ENCODE assay signal across 14 cellular contexts in the genomic region with DNA sequence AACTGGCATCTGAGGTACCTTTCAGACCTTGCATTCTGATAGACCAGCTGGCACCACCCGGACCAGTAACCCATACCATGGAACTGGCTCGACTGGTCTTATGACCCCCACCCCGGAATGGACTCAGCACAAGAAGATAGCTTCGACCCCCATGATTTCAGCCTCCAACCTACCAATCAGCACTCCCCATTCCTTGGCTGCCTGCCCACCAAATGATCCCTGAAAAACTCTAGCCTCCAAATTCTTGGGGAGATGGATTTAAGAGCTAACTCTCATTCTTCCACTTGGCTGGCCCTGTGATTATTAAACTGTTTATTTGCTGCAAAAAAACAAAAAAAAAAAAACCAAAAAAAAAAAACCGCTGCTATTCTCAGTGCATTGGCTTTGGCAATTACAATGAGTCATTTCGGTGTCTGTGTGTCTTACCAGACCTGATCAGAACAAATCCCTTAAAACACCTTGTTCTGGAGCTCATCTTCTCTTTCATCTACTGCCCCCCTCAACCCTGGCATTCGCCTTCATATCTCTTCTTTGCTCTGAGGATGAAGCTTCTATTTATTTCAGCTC.
DNase-seq lines count a peak whose midpoint lies in the region; TF ChIP-seq lines count a peak whose summit lies in the region.
"Had no signal": no experiment of that assay in that cellular context is flagged by ENCODE, and none has a peak within 500 bp of the region (broad histone marks: within the 10 kb centered on the region; RNA-seq: fewer than 3 reads in every experiment).

No MANE protein-coding gene starts in this region.

- POLR2A ChIA-PET in CD4-positive, alpha-beta memory T cell (lab: Charles Lee; ENCODE audit: partially characterized antibody) = no interaction called here

- DNase-seq in CD4-positive, alpha-beta memory T cell = no peak
- DNase-seq in M059J (ENCODE audit: low read depth) (peak; percentile 67), cardiac fibroblast (ENCODE audit: low read depth in 2 of 2) (peak; percentile 22 to 62), mucosa of gallbladder (ENCODE audit: low spot score) (no peak), NCI-H1436 treated with DMSO at 0.1 percent for 48 hours (lab: John Stamatoyannopoulos, UW) (no peak), NCI-H2107 (lab: John Stamatoyannopoulos, UW) (no peak), WERI-Rb-1 (no peak)
- DNase-seq: activated CD4-positive, alpha-beta T cell treated with anti-CD3 and anti-CD28 coated beads for 4 hours; activated naive CD4-positive, alpha-beta T cell treated with anti-CD3 and anti-CD28 coated beads, Interleukin-2, amount 50 U/mL, for 16 hours; NCI-H1930; RPMI8226; upper lobe of right lung had no signal

- no peak overlapping the region for H3K4me3 ChIP-seq in CD4-positive, alpha-beta memory T cell (ENCODE audit: low read length in 2 of 2)
- H3K4me3 ChIP-seq in cardiac fibroblast (replicated peaks in 1 of 2; ENCODE audit: low read depth in 2 of 2, low read length in 2 of 2) = peak overlapping the region in 1 of 2 donors; percentile 26
- no peak overlapping the region for H3K4me3 ChIP-seq in WERI-Rb-1 (ENCODE audit: low read depth, low read length)
- H3K4me3 ChIP-seq: BLaER1 treated with 17β-estradiol and CSF1 and Interleukin-3, amounts not matched to agents 10 nM and 100 nM; upper lobe of right lung had no signal

- H3K4me1 ChIP-seq in CD4-positive, alpha-beta memory T cell (ENCODE audit: insufficient read depth, low read length) = peaks cover 15% of the 10 kb centered on the region
- H3K4me1 ChIP-seq: upper lobe of right lung had no signal

- H3K4me1 Mint-ChIP-seq in CD4-positive, alpha-beta memory T cell = peaks cover 14 to 25% (median 19%) of the 10 kb centered on the region in 4 donors
- H3K4me1 Mint-ChIP-seq in nephron = peaks cover 41% of the 10 kb centered on the region

- H3K36me3 Mint-ChIP-seq in CD4-positive, alpha-beta memory T cell = no peaks in the 10 kb centered on the region
- no peaks in the 10 kb centered on the region for H3K36me3 Mint-ChIP-seq in nephron (ENCODE audit: low read depth)

- intact Hi-C loops in CD4-positive, alpha-beta memory T cell (cut with micrococcal nuclease) = loop anchor here (10.0 kb wide), 1 partner anchor 60 kb away; a partner anchor contains a TSS

- TF ChIP-seq CTCF in cardiac fibroblast (IDR thresholded peaks at IDR 0.05; ENCODE audit: low read depth, low read length) = no peak
- no peak for TF ChIP-seq CTCF in nephron (IDR thresholded peaks at IDR 0.05; ENCODE audit: unreplicated experiment in 3 of 3)
- no peak for TF ChIP-seq CTCF in WERI-Rb-1 (IDR thresholded peaks at IDR 0.05; ENCODE audit: low read depth, low read length)

- H3K9me3 Mint-ChIP-seq in CD4-positive, alpha-beta memory T cell = no peaks in the 10 kb centered on the region
- H3K9me3 Mint-ChIP-seq in nephron = no peaks in the 10 kb centered on the region

- no peaks in the 10 kb centered on the region for H3K27me3 ChIP-seq in CD4-positive, alpha-beta memory T cell (ENCODE audit: insufficient read depth, low read length)
- H3K27me3 ChIP-seq in WERI-Rb-1 (ENCODE audit: insufficient read depth, low read depth, severe bottlenecking) = peaks cover 6% of the 10 kb centered on the region
- H3K27me3 ChIP-seq: BLaER1 treated with 17β-estradiol and CSF1 and Interleukin-3, amounts not matched to agents 10 nM and 100 nM; upper lobe of right lung had no signal

- H3K9me3 ChIP-seq in CD4-positive, alpha-beta memory T cell (ENCODE audit: control insufficient read depth in 1 of 2, low read length in 2 of 2) = no peaks in the 10 kb centered on the region
- H3K9me3 ChIP-seq in WERI-Rb-1 (ENCODE audit: severe bottlenecking) = no peaks in the 10 kb centered on the region
- H3K9me3 ChIP-seq: BLaER1 treated with 17β-estradiol and CSF1 and Interleukin-3, amounts not matched to agents 10 nM and 100 nM; upper lobe of right lung had no signal

- peak overlapping the region in 6 of 8 donors; percentile 44 to 78 (median 66) for H3K4me3 Mint-ChIP-seq in CD4-positive, alpha-beta memory T cell
- H3K4me3 Mint-ChIP-seq in nephron = no peak overlapping the region

- no peak overlapping the region for H3K27ac ChIP-seq in CD4-positive, alpha-beta memory T cell (ENCODE audit: low read depth, low read length)
- no peak overlapping the region for H3K27ac ChIP-seq in WERI-Rb-1
- H3K27ac ChIP-seq: upper lobe of right lung had no signal

- H3K27me3 Mint-ChIP-seq in CD4-positive, alpha-beta memory T cell = peaks cover 5% of the 10 kb centered on the region in 2 donors
- peaks cover 7% of the 10 kb centered on the region for H3K27me3 Mint-ChIP-seq in nephron (ENCODE audit: low read depth)

- H3K27ac Mint-ChIP-seq in CD4-positive, alpha-beta memory T cell = peak overlapping the region in 4 of 7 donors; percentile 67 to 81 (median 77)
- H3K27ac Mint-ChIP-seq in nephron = peak overlapping the region; percentile 48 to 89 (median 81)

- CTCF ChIA-PET in CD4-positive, alpha-beta memory T cell (lab: Charles Lee; ENCODE audit: partially characterized antibody) = interaction anchor here (1.2 to 1.6 kb wide), 2 partner anchors 10 to 306 kb away, joined by 4 read pairs; no protein-coding TSS in a partner anchor

- no peaks in the 10 kb centered on the region for H3K36me3 ChIP-seq in CD4-positive, alpha-beta memory T cell (ENCODE audit: insufficient read depth, low read length)
- no peaks in the 10 kb centered on the region for H3K36me3 ChIP-seq in WERI-Rb-1
- H3K36me3 ChIP-seq: BLaER1 treated with 17β-estradiol and CSF1 and Interleukin-3, amounts not matched to agents 10 nM and 100 nM; upper lobe of right lung had no signal

Comparison
In these comparisons a context has a peak if more than half of its experiments do, and no peak if none do; other contexts are left out.
1. DNase-seq: peak in M059J (single experiment) and cardiac fibroblast (2 of 2); none in CD4-positive, alpha-beta memory T cell (0 of 5), mucosa of gallbladder (single experiment), NCI-H1436 treated with DMSO at 0.1 percent for 48 hours (single experiment), NCI-H2107 (single experiment) and WERI-Rb-1 (single experiment).
2. H3K4me3 Mint-ChIP-seq: peak in CD4-positive, alpha-beta memory T cell (6 of 8); none in nephron (0 of 3).